8 cellular contexts compared by ENCODE assay signal in the genomic region with DNA sequence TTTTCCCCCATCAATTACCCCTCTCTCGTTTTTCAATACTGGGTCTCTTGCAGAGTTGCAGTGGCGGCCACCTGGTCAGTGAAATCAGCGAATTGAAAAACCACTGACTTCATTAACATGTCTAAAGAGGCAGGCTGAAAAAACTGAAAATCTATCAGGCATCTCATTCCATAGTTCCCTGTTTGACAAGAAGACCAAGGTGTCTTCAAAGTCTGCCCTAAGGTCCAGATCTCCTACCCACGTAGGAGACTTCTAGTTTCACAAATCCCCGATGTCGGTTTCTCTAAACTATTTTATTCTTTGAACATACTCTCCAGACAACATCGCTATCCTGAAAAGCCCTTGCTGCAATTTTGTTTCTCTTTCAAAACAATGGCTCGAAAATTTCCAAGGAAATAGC. TPM values are rescaled to one million over a fixed set of nuclear protein-coding genes. Genes with fewer than 3 reads are reported as not detected.
DNase-seq lines count a peak whose midpoint lies in the region; ATAC-seq and TF ChIP-seq lines count a peak whose summit lies in the region.

No MANE protein-coding gene starts in this region.

- intact Hi-C loops in thyroid gland (cut with DNase I) = no loop called here

- H3K4me3 Mint-ChIP-seq in activated CD8-positive, alpha-beta memory T cell treated with anti-CD3 and anti-CD28 coated beads, Interleukin-2, amount 10 ng/mL, durations not matched to agents 7 days and 5 days = peak overlapping the region; percentile 99
- peak overlapping the region; percentile 99 for H3K4me3 Mint-ChIP-seq in activated T-helper 17 cell treated with anti-CD3 and anti-CD28 coated beads, Interleukin-2, amount 50 U/mL, for 72 hours

- ATAC-seq in activated CD8-positive, alpha-beta memory T cell treated with anti-CD3 and anti-CD28 coated beads, Interleukin-2, amount 10 ng/mL, durations not matched to agents 7 days and 5 days = no peak
- no peak for ATAC-seq in activated T-helper 17 cell treated with anti-CD3 and anti-CD28 coated beads, Interleukin-2, amount 50 U/mL, for 72 hours (replicated peaks)

- H3K27me3 Mint-ChIP-seq in activated CD8-positive, alpha-beta memory T cell treated with anti-CD3 and anti-CD28 coated beads, Interleukin-2, amount 10 ng/mL, durations not matched to agents 7 days and 5 days = no peaks in the 10 kb centered on the region
- no peaks in the 10 kb centered on the region for H3K27me3 Mint-ChIP-seq in activated T-helper 17 cell treated with anti-CD3 and anti-CD28 coated beads, Interleukin-2, amount 50 U/mL, for 72 hours

- H3K4me1 Mint-ChIP-seq in activated CD8-positive, alpha-beta memory T cell treated with anti-CD3 and anti-CD28 coated beads, Interleukin-2, amount 10 ng/mL, durations not matched to agents 7 days and 5 days = peaks cover 56% of the 10 kb centered on the region
- H3K4me1 Mint-ChIP-seq in activated T-helper 17 cell treated with anti-CD3 and anti-CD28 coated beads, Interleukin-2, amount 50 U/mL, for 72 hours = peaks cover 48% of the 10 kb centered on the region

- no peaks in the 10 kb centered on the region for H3K27me3 ChIP-seq in kidney epithelial cell (ENCODE audit: control insufficient read depth, insufficient read depth, low read length)
- no peaks in the 10 kb centered on the region for H3K27me3 ChIP-seq in thyroid gland

- peaks cover 4% of the 10 kb centered on the region for H3K36me3 ChIP-seq in kidney epithelial cell (ENCODE audit: control insufficient read depth, insufficient read depth, low read length)
- peaks cover 17 to 23% of the 10 kb centered on the region in 2 donors for H3K36me3 ChIP-seq in thyroid gland

- peak overlapping the region; percentile 86 for H3K4me3 ChIP-seq in kidney epithelial cell (ENCODE audit: low read depth, low read length)
- peak overlapping the region in 2 of 3 donors; percentile 7 to 87 for H3K4me3 ChIP-seq in thyroid gland (replicated peaks in 1 of 3)

- H3K27ac ChIP-seq in thyroid gland = peak overlapping the region; percentile 70 to 96 (median 75)

- 17 to 19% methylated on average over 8 of the region's 8 CpGs for WGBS in thyroid gland, 2 donors

- peaks cover 23 to 49% of the 10 kb centered on the region in 2 donors for H3K4me1 ChIP-seq in thyroid gland

- TF ChIP-seq POLR2A in thyroid gland (IDR thresholded peaks at IDR 0.05) = no peak

- DNase-seq in activated CD8-positive, alpha-beta memory T cell treated with anti-CD3 and anti-CD28 coated beads, Interleukin-2, amount 10 ng/mL, durations not matched to agents 7 days and 5 days = no peak
- DNase-seq in activated CD8-positive, alpha-beta memory T cell treated with anti-CD3 and anti-CD28 coated beads, Interleukin-2, amount 50 U/mL, for 4 hours = no peak
- DNase-seq in kidney epithelial cell (ENCODE audit: low read depth) (no peak), thyroid gland (no peak), putamen (ENCODE audit: low spot score) (no peak), amygdala (lab: John Stamatoyannopoulos, UW) (no peak), NCI-H1694 (lab: John Stamatoyannopoulos, UW) (no peak)

- no peak for TF ChIP-seq CTCF in kidney epithelial cell (IDR thresholded peaks at IDR 0.05; ENCODE audit: insufficient read depth, low read length, poor library complexity, severe bottlenecking)
- no peak for TF ChIP-seq CTCF in thyroid gland (IDR thresholded peaks at IDR 0.05)

- H3K36me3 Mint-ChIP-seq in activated CD8-positive, alpha-beta memory T cell treated with anti-CD3 and anti-CD28 coated beads, Interleukin-2, amount 10 ng/mL, durations not matched to agents 7 days and 5 days = peaks cover 63% of the 10 kb centered on the region
- H3K36me3 Mint-ChIP-seq in activated T-helper 17 cell treated with anti-CD3 and anti-CD28 coated beads, Interleukin-2, amount 50 U/mL, for 72 hours (ENCODE audit: low read depth) = peaks cover 82% of the 10 kb centered on the region

- CTCF ChIA-PET in activated CD8-positive, alpha-beta memory T cell treated with anti-CD3 and anti-CD28 coated beads, Interleukin-2, amount 10 ng/mL, durations not matched to agents 7 days and 5 days (lab: Charles Lee) = interaction anchor here (1.2 to 32.1 kb wide), 7 partner anchors 8 to 178 kb away, joined by 3 to 936 read pairs (median 4); partner anchors contain the start of genes DHX16, MRPS18B and PPP1R10

- no peaks in the 10 kb centered on the region for H3K9me3 ChIP-seq in thyroid gland

- H3K27ac Mint-ChIP-seq in activated CD8-positive, alpha-beta memory T cell treated with anti-CD3 and anti-CD28 coated beads, Interleukin-2, amount 10 ng/mL, durations not matched to agents 7 days and 5 days = peak overlapping the region; percentile 95
- peak overlapping the region; percentile 96 for H3K27ac Mint-ChIP-seq in activated T-helper 17 cell treated with anti-CD3 and anti-CD28 coated beads, Interleukin-2, amount 50 U/mL, for 72 hours

- H3K9me3 Mint-ChIP-seq in activated CD8-positive, alpha-beta memory T cell treated with anti-CD3 and anti-CD28 coated beads, Interleukin-2, amount 10 ng/mL, durations not matched to agents 7 days and 5 days (ENCODE audit: low read depth) = no peaks in the 10 kb centered on the region
- H3K9me3 Mint-ChIP-seq in activated T-helper 17 cell treated with anti-CD3 and anti-CD28 coated beads, Interleukin-2, amount 50 U/mL, for 72 hours = no peaks in the 10 kb centered on the region

RNA-seq across cellular contexts. Expression of gene TUBB, which starts 0.8 kb away (rescaled TPM):
- total RNA-seq in activated CD8-positive, alpha-beta memory T cell treated with anti-CD3 and anti-CD28 coated beads, Interleukin-2, amount 10 ng/mL, durations not matched to agents 7 days and 5 days = 1,000 to 10,000 TPM; 1,499 to 1,522 TPM
- 1,000 to 10,000 TPM; 1,139 to 1,437 TPM for total RNA-seq in activated T-helper 17 cell treated with anti-CD3 and anti-CD28 coated beads, Interleukin-2, amount 50 U/mL, for 72 hours
- total RNA-seq in kidney epithelial cell (808 and 855 TPM in 2 replicates), thyroid gland (100 to 1,000 TPM; 162 to 441 (median 269) TPM)

RNA-seq across cellular contexts. Expression of gene MDC1, which starts 2.3 kb away (rescaled TPM):
- total RNA-seq in activated CD8-positive, alpha-beta memory T cell treated with anti-CD3 and anti-CD28 coated beads, Interleukin-2, amount 10 ng/mL, durations not matched to agents 7 days and 5 days = 10 to 100 TPM; 67.4 to 83.9 TPM
- 10 to 100 TPM; 57.4 to 82.1 TPM for total RNA-seq in activated T-helper 17 cell treated with anti-CD3 and anti-CD28 coated beads, Interleukin-2, amount 50 U/mL, for 72 hours
- 11.4 and 14.7 TPM in 2 replicates for total RNA-seq in kidney epithelial cell
- 10 to 100 TPM; 15.3 to 27.2 (median 20.2) TPM for total RNA-seq in thyroid gland

RNA-seq across cellular contexts. Expression of gene FLOT1, which starts 23.1 kb away (rescaled TPM):
- 100 to 1,000 TPM; 165 to 184 TPM for total RNA-seq in activated CD8-positive, alpha-beta memory T cell treated with anti-CD3 and anti-CD28 coated beads, Interleukin-2, amount 10 ng/mL, durations not matched to agents 7 days and 5 days
- 100 to 1,000 TPM; 152 to 161 TPM for total RNA-seq in activated T-helper 17 cell treated with anti-CD3 and anti-CD28 coated beads, Interleukin-2, amount 50 U/mL, for 72 hours
- total RNA-seq in kidney epithelial cell (136 and 142 TPM in 2 replicates), thyroid gland (100 to 1,000 TPM; 134 to 160 (median 144) TPM)

RNA-seq across cellular contexts. Expression of gene IER3, which starts 25.0 kb away (rescaled TPM):
- 10 to 100 TPM in 1 of 2 experiments, 1 to 10 TPM in 1; 10.0 to 62.7 TPM for total RNA-seq in activated CD8-positive, alpha-beta memory T cell treated with anti-CD3 and anti-CD28 coated beads, Interleukin-2, amount 10 ng/mL, durations not matched to agents 7 days and 5 days
- total RNA-seq in activated T-helper 17 cell treated with anti-CD3 and anti-CD28 coated beads, Interleukin-2, amount 50 U/mL, for 72 hours = 100 to 1,000 TPM in 1 of 2 donors, 10 to 100 TPM in 1; 55.6 to 617 TPM
- total RNA-seq in kidney epithelial cell (188 and 229 TPM in 2 replicates), thyroid gland (10 to 100 TPM in 2 of 4 donors, 1 to 10 TPM in 2; 9.3 to 19.1 (median 13.6) TPM)

RNA-seq across cellular contexts. Expression of gene NRM, which starts 28.6 kb away (rescaled TPM):
- total RNA-seq in activated CD8-positive, alpha-beta memory T cell treated with anti-CD3 and anti-CD28 coated beads, Interleukin-2, amount 10 ng/mL, durations not matched to agents 7 days and 5 days = 10 to 100 TPM; 30.2 to 36.4 TPM
- total RNA-seq in activated T-helper 17 cell treated with anti-CD3 and anti-CD28 coated beads, Interleukin-2, amount 50 U/mL, for 72 hours = 10 to 100 TPM; 26.0 to 36.9 TPM
- 8.9 and 10.4 TPM in 2 replicates for total RNA-seq in kidney epithelial cell
- total RNA-seq in thyroid gland = 1 to 10 TPM; 3.5 to 8.3 (median 5.7) TPM
